13 cellular contexts compared by ENCODE assay signal in genomic region chr4:149676076-149676475, GRCh38.
DNase-seq lines count a peak whose midpoint lies in the region; ATAC-seq and TF ChIP-seq lines count a peak whose summit lies in the region.
"Had no signal": no experiment of that assay in that cellular context is flagged by ENCODE, and none has a peak within 500 bp of the region (broad histone marks: within the 10 kb centered on the region; RNA-seq: fewer than 3 reads in every experiment).

No MANE protein-coding gene starts in this region.

- CTCF ChIA-PET in WTC11 (lab: Charles Lee) = no interaction called here

- no peak overlapping the region for H3K4me3 Mint-ChIP-seq in WTC11
- H3K4me3 Mint-ChIP-seq: CD8-positive, alpha-beta memory T cell; naive thymus-derived CD8-positive, alpha-beta T cell had no signal

- no peak overlapping the region for H3K27ac Mint-ChIP-seq in WTC11
- H3K27ac Mint-ChIP-seq: CD8-positive, alpha-beta memory T cell had no signal

- POLR2A ChIA-PET in WTC11 (lab: Charles Lee) = no interaction called here

- intact Hi-C loops in Right ventricle myocardium inferior (cut with DNase I) = no loop called here

- H3K27me3 Mint-ChIP-seq in WTC11 (ENCODE audit: low read depth) = peaks cover 3% of the 10 kb centered on the region; the same call in 1 of the 2 replicates
- H3K27me3 Mint-ChIP-seq: naive thymus-derived CD8-positive, alpha-beta T cell had no signal

- no peaks in the 10 kb centered on the region for H3K4me1 Mint-ChIP-seq in WTC11
- H3K4me1 Mint-ChIP-seq: CD8-positive, alpha-beta memory T cell had no signal

- DNase-seq in SIG-M5 (lab: John Stamatoyannopoulos, UW) = peak; percentile 22
- no peak for DNase-seq in Right ventricle myocardium inferior (ENCODE audit: missing footprints)
- DNase-seq in omental fat pad (ENCODE audit: low spot score) = no peak
- DNase-seq in DMS153 (lab: John Stamatoyannopoulos, UW) = no peak
- DNase-seq in WTC11 (ENCODE audit: low spot score) = no peak
- DNase-seq: activated CD4-positive, alpha-beta T cell treated with anti-CD3 and anti-CD28 coated beads for 48 hours; CD8-positive, alpha-beta memory T cell; naive thymus-derived CD8-positive, alpha-beta T cell; NCI-H510A; tibial artery had no signal

- H3K9me3 Mint-ChIP-seq in WTC11 = peaks cover 20% of the 10 kb centered on the region

- TF ChIP-seq CTCF in omental fat pad (IDR thresholded peaks at IDR 0.05) = no peak
- TF ChIP-seq CTCF in WTC11 (IDR thresholded peaks at IDR 0.05) = no peak

- ATAC-seq in GM18868 (IDR thresholded peaks at IDR 0.05; ENCODE audit: unreplicated experiment) = peak; percentile 99
- peak; percentile 99 for ATAC-seq in GM21717 (IDR thresholded peaks at IDR 0.05; ENCODE audit: unreplicated experiment)
- ATAC-seq in HG03108 (IDR thresholded peaks at IDR 0.05; ENCODE audit: unreplicated experiment) = peak; percentile 58
- no peak for ATAC-seq in Right ventricle myocardium inferior
- no peak for ATAC-seq in omental fat pad (ENCODE audit: low FRiP score)
- ATAC-seq in WTC11 = no peak
- ATAC-seq: naive thymus-derived CD8-positive, alpha-beta T cell had no signal

- no peaks in the 10 kb centered on the region for H3K36me3 Mint-ChIP-seq in WTC11
- H3K36me3 Mint-ChIP-seq: CD8-positive, alpha-beta memory T cell had no signal

TF ChIP-seq in WTC11, 78 proteins besides CTCF, POLR2A, EP300 and RAD21:
- no peak for TF ChIP-seq ZBTB43 (CRISPR knock-in tag; IDR thresholded peaks at IDR 0.05)

Comparison
In these comparisons a context has a peak if more than half of its experiments do, and no peak if none do; other contexts are left out.
1. ATAC-seq: peak in GM18868 (single experiment), GM21717 (single experiment) and HG03108 (single experiment); none in Right ventricle myocardium inferior (single experiment), omental fat pad (single experiment) and WTC11 (single experiment).